Comparison of ENCODE assay signal across 8 cellular contexts in the genomic region with DNA sequence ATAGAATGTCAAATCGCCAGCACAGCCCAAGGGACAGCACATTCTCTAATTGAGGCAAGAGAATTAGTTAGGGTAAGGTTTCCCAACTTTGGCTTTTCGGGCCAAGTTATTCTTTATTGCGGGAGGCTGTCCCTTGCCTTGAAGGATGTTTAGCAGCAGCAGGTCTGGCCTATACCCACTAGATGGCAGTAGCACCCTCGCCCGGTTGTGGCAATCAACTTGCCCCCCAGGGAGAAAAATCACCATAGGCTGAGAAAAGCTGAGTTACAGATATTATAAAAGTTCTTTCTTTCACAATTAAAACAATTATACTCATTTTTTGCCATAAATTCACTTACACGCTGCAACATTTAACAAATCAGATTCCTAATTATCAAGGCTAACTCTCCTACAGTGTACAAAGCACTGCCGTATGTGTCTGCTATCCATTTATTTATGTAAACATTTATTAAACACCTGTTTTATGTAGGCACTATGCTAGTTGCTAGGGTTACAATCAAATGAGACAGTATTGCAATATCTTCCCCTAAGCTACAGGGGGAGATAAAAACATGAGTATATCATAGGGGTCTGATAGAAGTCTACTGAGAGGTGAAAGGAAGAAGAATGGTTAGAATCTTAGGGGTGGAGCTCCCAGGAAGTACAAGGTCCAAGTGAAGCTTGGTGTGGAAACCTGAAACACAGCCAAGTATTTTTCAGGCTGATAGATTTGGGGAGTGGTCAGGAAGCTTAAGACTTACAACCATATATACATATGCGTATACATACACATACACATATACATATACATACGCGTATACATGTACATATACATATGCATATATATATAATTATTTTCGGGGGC.
DNase-seq lines count a peak whose midpoint lies in the region; ATAC-seq and TF ChIP-seq lines count a peak whose summit lies in the region.

No MANE protein-coding gene starts in this region.

- H3K27me3 ChIP-seq in WERI-Rb-1 (ENCODE audit: insufficient read depth, low read depth, severe bottlenecking) = no peaks in the 10 kb centered on the region

- no peak overlapping the region for H3K27ac ChIP-seq in WERI-Rb-1

- DNase-seq in COLO829 (ENCODE audit: low spot score) = peak; percentile 26
- DNase-seq in WERI-Rb-1 = peak; percentile 47
- peak; percentile 27 to 33 for DNase-seq in left colon
- DNase-seq in DMS153 treated with DMSO at 0.1 percent for 48 hours (lab: John Stamatoyannopoulos, UW; ENCODE audit: unreplicated experiment) = no peak

- intact Hi-C loops in left colon (cut with DNase I, micrococcal nuclease) = no loop called here

- H3K36me3 ChIP-seq in WERI-Rb-1 = no peaks in the 10 kb centered on the region

- ATAC-seq in GM18867 (IDR thresholded peaks at IDR 0.05; ENCODE audit: unreplicated experiment) = peak; percentile 83
- ATAC-seq in HG03432 (IDR thresholded peaks at IDR 0.05; ENCODE audit: unreplicated experiment) = peak; percentile 80
- ATAC-seq in left colon = peak; percentile 86
- ATAC-seq in GM21737 (IDR thresholded peaks at IDR 0.05; ENCODE audit: unreplicated experiment) = no peak
- no peak for ATAC-seq in HG03045 (IDR thresholded peaks at IDR 0.05; ENCODE audit: unreplicated experiment)

- no peaks in the 10 kb centered on the region for H3K9me3 ChIP-seq in WERI-Rb-1 (ENCODE audit: severe bottlenecking)

- peak; percentile 85 for TF ChIP-seq CTCF in WERI-Rb-1 (IDR thresholded peaks at IDR 0.05; ENCODE audit: low read depth, low read length)

- H3K4me3 ChIP-seq in WERI-Rb-1 (ENCODE audit: low read depth, low read length) = no peak overlapping the region

Comparison
In these comparisons a context has a peak if more than half of its experiments do, and no peak if none do; other contexts are left out.
1. ATAC-seq: peak in GM18867 (single experiment), HG03432 (single experiment) and left colon (single experiment); none in GM21737 (single experiment) and HG03045 (single experiment).